In genomic region chr5:170252710-170253350, GRCh38 we compare ENCODE assay signal across 19 cellular contexts. TPM values are rescaled to one million over a fixed set of nuclear protein-coding genes. Genes with fewer than 3 reads are reported as not detected.
DNase-seq lines count a peak whose midpoint lies in the region; ATAC-seq, FAIRE-seq and TF ChIP-seq lines count a peak whose summit lies in the region.
"Had no signal": no experiment of that assay in that cellular context is flagged by ENCODE, and none has a peak within 500 bp of the region (broad histone marks: within the 10 kb centered on the region; RNA-seq: fewer than 3 reads in every experiment).

No MANE protein-coding gene starts in this region.

- H4K5ac ChIP-seq in H1 (ENCODE audit: insufficient read length, low read depth, low read length), result peak overlapping the region; percentile 33

- peaks cover 2% of the 10 kb centered on the region; the same call in 1 of the 2 replicates for H3K23me2 ChIP-seq in H1 (ENCODE audit: low read depth, low read length)

- H3K27ac Mint-ChIP-seq in CD8-positive, alpha-beta T cell, result peak overlapping the region; percentile 67
- peak overlapping the region in 4 of 6 donors; percentile 42 to 92 (median 83) for H3K27ac Mint-ChIP-seq in immature natural killer cell

- no peaks in the 10 kb centered on the region for H3K27me3 Mint-ChIP-seq in CD8-positive, alpha-beta T cell (ENCODE audit: low read depth)
- peaks cover 0 to 2% (median 0%) of the 10 kb centered on the region in 3 donors for H3K27me3 Mint-ChIP-seq in immature natural killer cell (ENCODE audit: low read depth in 3 of 3)

- intact Hi-C loops in CD8-positive, alpha-beta T cell (cut with DNase I, micrococcal nuclease), result no loop called here
- intact Hi-C loops in lower leg skin (cut with DNase I; ENCODE audit: low total_unique reads), result loop anchor here (10.0 kb wide), 1 partner anchor 162 kb away; no protein-coding TSS in a partner anchor

- FAIRE-seq in H1 (lab: Jason Lieb, UNC), result peak; percentile 63
- FAIRE-seq: bronchial epithelial cell had no signal

- no peaks in the 10 kb centered on the region for H3K9me3 Mint-ChIP-seq in CD8-positive, alpha-beta T cell
- no peaks in the 10 kb centered on the region for H3K9me3 Mint-ChIP-seq in immature natural killer cell

- H4K8ac ChIP-seq in H1 (ENCODE audit: extremely low read depth, insufficient read depth, low read length), result no peak overlapping the region

- no peak overlapping the region for H4K91ac ChIP-seq in H1 (replicated peaks; ENCODE audit: insufficient read length, low read length)

- no peak overlapping the region for H2BK120ac ChIP-seq in H1 (replicated peaks; ENCODE audit: low read depth, low read length)

- no peaks in the 10 kb centered on the region for H3K79me2 ChIP-seq in H1 (ENCODE audit: control insufficient read depth in 1 of 2, insufficient read depth in 2 of 2, low read length in 2 of 2)

- no peak overlapping the region for H3K18ac ChIP-seq in H1 (ENCODE audit: extremely low read depth, low read length)

- no peaks in the 10 kb centered on the region for H3K27me3 ChIP-seq in CD8-positive, alpha-beta T cell (ENCODE audit: insufficient read depth, low read length)
- no peaks in the 10 kb centered on the region for H3K27me3 ChIP-seq in HUES64 (ENCODE audit: insufficient read depth, low read length)
- H3K27me3 ChIP-seq in H1 (replicated peaks in 1 of 4; ENCODE audit: control insufficient read depth in 3 of 4, extremely low read depth in 1 of 4, insufficient read depth in 3 of 4, low read length in 3 of 4), result no peaks in the 10 kb centered on the region

- TF ChIP-seq CTCF in CD8-positive, alpha-beta T cell (IDR thresholded peaks at IDR 0.05), result no peak
- no peak for TF ChIP-seq CTCF in H1 (IDR thresholded peaks at IDR 0.05; ENCODE audit: control extremely low read depth in 1 of 3, insufficient read depth in 1 of 3, low read depth in 1 of 3, low read length in 3 of 3)
- TF ChIP-seq CTCF in lower leg skin (IDR thresholded peaks at IDR 0.05), result no peak

- no peak overlapping the region for H3K4ac ChIP-seq in H1 (replicated peaks; ENCODE audit: insufficient read length, low read depth, low read length)

- H3K9me3 ChIP-seq in CD8-positive, alpha-beta T cell (ENCODE audit: low read length), result no peaks in the 10 kb centered on the region
- H3K9me3 ChIP-seq in HUES64 (ENCODE audit: insufficient read depth, low read depth, low read length) (no peaks in the 10 kb centered on the region), H1 (ENCODE audit: insufficient read depth in 2 of 2, low read depth in 1 of 2, low read length in 1 of 2) (no peaks in the 10 kb centered on the region)

- no peak overlapping the region for H2BK12ac ChIP-seq in H1 (ENCODE audit: low read depth, low read length)

- H3K4me3 Mint-ChIP-seq in CD8-positive, alpha-beta T cell, result no peak overlapping the region
- no peak overlapping the region for H3K4me3 Mint-ChIP-seq in immature natural killer cell

- H3K4me1 ChIP-seq in CD8-positive, alpha-beta T cell (ENCODE audit: insufficient read depth, low read length), result peaks cover 39% of the 10 kb centered on the region
- H3K4me1 ChIP-seq in HUES64 (ENCODE audit: insufficient read depth, low read length) (peaks cover 62% of the 10 kb centered on the region), H1 (replicated peaks in 1 of 4; ENCODE audit: control insufficient read depth in 3 of 4, insufficient read depth in 4 of 4, low read length in 3 of 4) (peaks cover 0 to 16% (median 15%) of the 10 kb centered on the region in 4 experiments; a peak in 6 of 7 replicates)

- 50% methylated on average over 6 of the region's 9 CpGs for WGBS in HUES64
- WGBS in H1 (ENCODE audit: extremely low coverage in 1 of 2, insufficient coverage in 1 of 2, insufficient read length in 1 of 2, insufficient replicate concordance in 2 of 2, low coverage in 1 of 2, low lambda C conversion rate in 2 of 2, missing lambda C conversion rate in 1 of 2), 2 experiments, result 55% methylated on average over 9 of the region's 9 CpGs; no CpG with 5 or more reads in 1 of the 2 experiments
- WGBS in lower leg skin, 2 donors, result 51 to 59% methylated on average over 9 of the region's 9 CpGs

- ATAC-seq in CD8-positive, alpha-beta T cell, result no peak
- ATAC-seq in HG03097 (IDR thresholded peaks at IDR 0.05; ENCODE audit: low FRiP score, unreplicated experiment), result no peak
- ATAC-seq: left ventricle myocardium superior had no signal

- CTCF ChIA-PET in CD8-positive, alpha-beta T cell (lab: Charles Lee), result interaction anchor here (0.8 to 4.4 kb wide), 4 partner anchors 14 to 86 kb away, joined by 3 to 20 read pairs (median 8); no protein-coding TSS in a partner anchor
- CTCF ChIA-PET in H1 (lab: Charles Lee; ENCODE audit: partially characterized antibody), result interaction anchor here (0.8 to 1.5 kb wide), 3 partner anchors 16 to 194 kb away, joined by 3 read pairs; no protein-coding TSS in a partner anchor

- no peak overlapping the region for H2BK5ac ChIP-seq in H1 (ENCODE audit: low read depth, low read length)

- peaks cover 94% of the 10 kb centered on the region for H3K36me3 Mint-ChIP-seq in CD8-positive, alpha-beta T cell
- peaks cover 42 to 96% (median 75%) of the 10 kb centered on the region in 3 donors for H3K36me3 Mint-ChIP-seq in immature natural killer cell

- H3K4me3 ChIP-seq in CD8-positive, alpha-beta T cell (ENCODE audit: low read depth, low read length), result no peak overlapping the region
- H3K4me3 ChIP-seq in HUES64 (ENCODE audit: low read length), result peak overlapping the region; percentile 0; the same call in 1 of the 2 replicates
- peak overlapping the region in 1 of 4 experiments; percentile 10; a peak in 1 of 8 replicates for H3K4me3 ChIP-seq in H1 (ENCODE audit: extremely low read depth in 1 of 4, insufficient read depth in 2 of 4, low read depth in 3 of 4, low read length in 4 of 4)
- no peak overlapping the region for H3K4me3 ChIP-seq in lower leg skin (ENCODE audit: low read depth, poor library complexity, severe bottlenecking)

- no peak overlapping the region for H3K27ac ChIP-seq in CD8-positive, alpha-beta T cell (ENCODE audit: low read depth, low read length)
- H3K27ac ChIP-seq in HUES64 (ENCODE audit: low read depth, low read length) (peak overlapping the region; percentile 50; the same call in 1 of the 2 replicates), H1 (ENCODE audit: low read depth, low read length) (no peak overlapping the region)

- no peak overlapping the region for H3K56ac ChIP-seq in H1 (replicated peaks; ENCODE audit: insufficient read length, low read depth, low read length)

- no peak overlapping the region for H3K14ac ChIP-seq in H1 (ENCODE audit: insufficient read length)

- no peaks in the 10 kb centered on the region for H3K79me1 ChIP-seq in H1 (ENCODE audit: low read depth, low read length)

- TF ChIP-seq RAD21 in H1 (IDR thresholded peaks at IDR 0.05 in 1 of 2, conservative IDR thresholded peaks at IDR 0.05 in 1 of 2; ENCODE audit: low read depth in 2 of 2, low read length in 2 of 2), result no peak

- DNase-seq in CD8-positive, alpha-beta T cell, result no peak
- DNase-seq in H1 (ENCODE audit: low read depth in 1 of 2, low spot score in 2 of 2) (no peak), immature natural killer cell (no peak), retina (no peak), lower leg skin (ENCODE audit: low spot score in 2 of 2) (no peak)
- DNase-seq: activated CD4-positive, alpha-beta T cell treated with anti-CD3 and anti-CD28 coated beads, Interleukin-2, amount 50 U/mL, for 1 hour; activated T-cell treated with anti-CD3 and anti-CD28 coated beads for 4 hours; cortex of kidney; left ventricle myocardium superior; NCI-H2081; NCI-H446 treated with DMSO at 0.1 percent for 48 hours; NK-92 treated with Interleukin-12 subunit alpha and Interleukin-12 subunit beta, amount 100 ng/mL, for 24 hours; occipital lobe; SW 1271 had no signal

- no peak overlapping the region for H2BK15ac ChIP-seq in H1 (ENCODE audit: low read length)

- POLR2A ChIA-PET in CD8-positive, alpha-beta T cell (lab: Charles Lee), result interaction anchor here (1.7 kb wide), 1 partner anchor 22 kb away, joined by 4 read pairs; no protein-coding TSS in a partner anchor
- POLR2A ChIA-PET in H1 (lab: Charles Lee; ENCODE audit: partially characterized antibody), result no interaction called here

- no peak overlapping the region for H2AK5ac ChIP-seq in H1 (ENCODE audit: low read depth, low read length)

- H3K4me1 Mint-ChIP-seq in CD8-positive, alpha-beta T cell (ENCODE audit: low read depth), result peaks cover 72% of the 10 kb centered on the region
- H3K4me1 Mint-ChIP-seq in immature natural killer cell, result peaks cover 43 to 77% of the 10 kb centered on the region in 2 donors

- 0 out of 2 replicates have a peak overlapping the region, but pooled peaks have one; percentile 15 for H3K9ac ChIP-seq in HUES64 (ENCODE audit: low read depth, low read length)
- H3K9ac ChIP-seq in H1 (replicated peaks in 1 of 4; ENCODE audit: extremely low read depth in 1 of 4, low read depth in 3 of 4, low read length in 3 of 4), result no peak overlapping the region

- H2AFZ ChIP-seq in H1 (ENCODE audit: low read length), result no peak overlapping the region

- H4K20me1 ChIP-seq in H1 (replicated peaks in 1 of 2; ENCODE audit: control insufficient read depth in 1 of 2, insufficient read depth in 2 of 2, low read length in 2 of 2), result no peaks in the 10 kb centered on the region

- no peak overlapping the region for H2BK20ac ChIP-seq in H1 (ENCODE audit: low read length)

- no peak for TF ChIP-seq EP300 in H1 (IDR thresholded peaks at IDR 0.05; ENCODE audit: borderline replicate concordance in 1 of 2, low read depth in 2 of 2, low read length in 2 of 2)

- H3K4me2 ChIP-seq in H1 (ENCODE audit: insufficient read depth in 1 of 2, low read depth in 2 of 2, low read length in 2 of 2), result peak overlapping the region in 1 of 2 experiments; percentile 5; a peak in 2 of 4 replicates

- TF ChIP-seq POLR2A in H1 (IDR thresholded peaks at IDR 0.05; ENCODE audit: control extremely low read depth in 1 of 2, low read depth in 2 of 2, low read length in 2 of 2), result no peak
- TF ChIP-seq POLR2A in lower leg skin (IDR thresholded peaks at IDR 0.05), result no peak

- no peak overlapping the region for H3K23ac ChIP-seq in H1 (ENCODE audit: insufficient read length)

- peaks cover 89% of the 10 kb centered on the region for H3K36me3 ChIP-seq in CD8-positive, alpha-beta T cell (ENCODE audit: insufficient read depth, low read length)
- H3K36me3 ChIP-seq in HUES64 (ENCODE audit: insufficient read depth, low read length), result no peaks in the 10 kb centered on the region
- no peaks in the 10 kb centered on the region for H3K36me3 ChIP-seq in H1 (ENCODE audit: control insufficient read depth in 2 of 4, insufficient read depth in 4 of 4, low read length in 3 of 4)

RNA-seq across cellular contexts. Expression of gene C5orf58, which starts 20.0 kb away (rescaled TPM):
- total RNA-seq in CD8-positive, alpha-beta T cell, result not detected
- polyA plus RNA-seq in HUES64 (2013, experiment 1 of 2), result 0.75 TPM
- polyA plus RNA-seq in HUES64 (2013, experiment 2 of 2), result 1.1 TPM
- 1.4 and 1.6 TPM in 2 replicates for total RNA-seq in H1 (2021; fragmentation: NEBNext Ultra II Directional; extraction: Animal tissue kit (Norgen Biotek cat#: 25700))
- polyA plus RNA-seq in H1 (2011; rRNA removed), result 0.17 and 0.24 TPM in 2 replicates
- polyA plus RNA-seq in H1 (2011; cell fraction: cytosol; rRNA removed), result 0.30 TPM
- 0.20 TPM for polyA plus RNA-seq in H1 (2011; cell fraction: nucleus; rRNA removed)
- not detected in 4 replicates for polyA plus RNA-seq in H1 (2012, experiment 1 of 2)
- polyA plus RNA-seq in H1 (2012, experiment 2 of 2), result not detected
- 1.6 TPM for polyA plus RNA-seq in H1 (2013, experiment 1 of 2)
- polyA plus RNA-seq in H1 (2013, experiment 2 of 2), result 1.1 TPM
- polyA minus RNA-seq in H1 (2011; rRNA and poly(A)+ RNA removed), result not detected in 2 replicates
- polyA minus RNA-seq in H1 (2011; cell fraction: cytosol; rRNA and poly(A)+ RNA removed), result not detected
- polyA minus RNA-seq in H1 (2011; cell fraction: nucleus; rRNA and poly(A)+ RNA removed), result not detected
- polyA plus RNA-seq in immature natural killer cell, result 1 to 10 TPM in 1 of 3 donors, under 1 TPM in 1, not detected in 1; 0.23 to 1.9 TPM
- total RNA-seq in lower leg skin, result under 1 TPM in 1 of 4 donors, not detected in 3; 0.19 TPM
- total RNA-seq: bronchial epithelial cell, glomerular endothelial cell, left ventricle myocardium superior, occipital lobe, RPMI7951 had no signal

RNA-seq across cellular contexts. Expression of gene LCP2, which starts 44.7 kb away (rescaled TPM):
- 100 to 1,000 TPM; 132 to 140 TPM for total RNA-seq in CD8-positive, alpha-beta T cell
- 0.25 TPM for polyA plus RNA-seq in HUES64 (2013, experiment 1 of 2)
- 0.19 TPM for polyA plus RNA-seq in HUES64 (2013, experiment 2 of 2)
- 0.26 and 0.42 TPM in 2 replicates for total RNA-seq in H1 (2021; fragmentation: NEBNext Ultra II Directional; extraction: Animal tissue kit (Norgen Biotek cat#: 25700))
- polyA plus RNA-seq in H1 (2011; rRNA removed) (0.11 and 0.33 TPM in 2 replicates), immature natural killer cell (100 to 1,000 TPM in 1 of 3 donors, 10 to 100 TPM in 2; 87.1 to 276 (median 99.3) TPM)
- 0.25 TPM for polyA plus RNA-seq in H1 (2011; cell fraction: cytosol; rRNA removed)
- not detected for polyA plus RNA-seq in H1 (2011; cell fraction: nucleus; rRNA removed)
- polyA plus RNA-seq in H1 (2012, experiment 1 of 2), result 0.14 to 0.25 TPM (median 0.19 TPM) in 4 replicates
- 0.08 TPM for polyA plus RNA-seq in H1 (2012, experiment 2 of 2)
- 0.47 TPM for polyA plus RNA-seq in H1 (2013, experiment 1 of 2)
- 0.37 TPM for polyA plus RNA-seq in H1 (2013, experiment 2 of 2)
- 0.22 and 0.24 TPM in 2 replicates for polyA minus RNA-seq in H1 (2011; rRNA and poly(A)+ RNA removed)
- not detected for polyA minus RNA-seq in H1 (2011; cell fraction: cytosol; rRNA and poly(A)+ RNA removed)
- polyA minus RNA-seq in H1 (2011; cell fraction: nucleus; rRNA and poly(A)+ RNA removed), result 0.30 TPM
- 1 to 10 TPM; 4.6 to 6.5 (median 5.7) TPM for total RNA-seq in lower leg skin
- total RNA-seq: bronchial epithelial cell had no signal

Comparison
In these comparisons a context has a peak if more than half of its experiments do, and no peak if none do; other contexts are left out.
1. RNA of gene LCP2, which starts 44.7 kb away (total RNA-seq): 132 to 140 TPM in CD8-positive, alpha-beta T cell; 4.6 to 6.5 TPM in lower leg skin and 0.26 to 0.42 TPM in H1; every median in the first group is over 10 times any median in the second.